ENCODE assay signal across 24 cellular contexts in genomic region chr6:127980996-127981395, GRCh38.
DNase-seq lines count a peak whose midpoint lies in the region; ATAC-seq lines count a peak whose summit lies in the region.
"Had no signal": no experiment of that assay in that cellular context is flagged by ENCODE, and none has a peak within 500 bp of the region (broad histone marks: within the 10 kb centered on the region; RNA-seq: fewer than 3 reads in every experiment).

No MANE protein-coding gene starts in this region.

- CTCF ChIA-PET in activated CD8-positive, alpha-beta memory T cell treated with anti-CD3 and anti-CD28 coated beads, Interleukin-2, amount 10 ng/mL, durations not matched to agents 7 days and 5 days (lab: Charles Lee) = interaction anchor here (0.6 to 1.3 kb wide), 3 partner anchors 62 to 99 kb away, joined by 3 read pairs; no protein-coding TSS in a partner anchor

- peaks cover 45% of the 10 kb centered on the region for H3K4me1 Mint-ChIP-seq in activated CD8-positive, alpha-beta memory T cell treated with anti-CD3 and anti-CD28 coated beads, Interleukin-2, amount 10 ng/mL, durations not matched to agents 7 days and 5 days
- H3K4me1 Mint-ChIP-seq in stimulated activated naive B cell treated with anti-CD40 and anti-IgM and Interleukin-4, amounts not matched to agents 10 μg/mL and 1 μg/mL and 100 μg/mL, for 72 hours = peaks cover 7 to 8% of the 10 kb centered on the region in 2 donors
- H3K4me1 Mint-ChIP-seq: neural progenitor cell had no signal

- no peaks in the 10 kb centered on the region for H3K27me3 Mint-ChIP-seq in activated CD8-positive, alpha-beta memory T cell treated with anti-CD3 and anti-CD28 coated beads, Interleukin-2, amount 10 ng/mL, durations not matched to agents 7 days and 5 days
- H3K27me3 Mint-ChIP-seq in stimulated activated naive B cell treated with anti-CD40 and anti-IgM and Interleukin-4, amounts not matched to agents 10 μg/mL and 1 μg/mL and 100 μg/mL, for 72 hours = no peaks in the 10 kb centered on the region
- H3K27me3 Mint-ChIP-seq: activated T-cell treated with anti-CD3 and anti-CD28 coated beads, Interleukin-2, amount 50 U/mL, for 24 hours; CD4-positive, alpha-beta T cell; stimulated activated memory B cell treated with anti-CD40 and anti-IgM and Interleukin-4, amounts not matched to agents 10 μg/mL and 1 μg/mL and 100 μg/mL, for 72 hours; T-helper 17 cell had no signal

- DNase-seq in activated CD8-positive, alpha-beta memory T cell treated with anti-CD3 and anti-CD28 coated beads, Interleukin-2, amount 10 ng/mL, durations not matched to agents 7 days and 5 days = no peak
- DNase-seq in activated CD8-positive, alpha-beta memory T cell treated with anti-CD3 and anti-CD28 coated beads, Interleukin-2, amount 50 U/mL, for 4 hours = no peak
- peak in 30 of 56 donors; percentile 0 to 74 (median 30) for DNase-seq in amygdala (lab: John Stamatoyannopoulos, UW)
- peak; percentile 62 for DNase-seq in inferior parietal cortex (ENCODE audit: extremely low spot score)
- DNase-seq in superior temporal gyrus (ENCODE audit: extremely low spot score) = peak; percentile 89
- no peak for DNase-seq in stimulated activated naive B cell treated with anti-CD40 and anti-IgM and Interleukin-4, amounts not matched to agents 10 μg/mL and 1 μg/mL and 100 μg/mL, for 72 hours
- DNase-seq in NCI-H1694 treated with DMSO at 0.1 percent for 48 hours (lab: John Stamatoyannopoulos, UW) = no peak
- DNase-seq: activated CD8-positive, alpha-beta memory T cell treated with anti-CD3 and anti-CD28 coated beads for 24 hours; activated T-cell treated with anti-CD3 and anti-CD28 coated beads, Interleukin-2, amount 50 U/mL, for 24 hours; CD4-positive, alpha-beta T cell; effector CD4-positive, alpha-beta T cell; heart right ventricle; NCI-H1092 treated with DMSO at 0.1 percent for 48 hours; NCI-H187 treated with DMSO at 0.1 percent for 48 hours; NCI-H748 treated with DMSO at 0.1 percent for 48 hours; RPMI8226; SK-N-SH; stimulated activated CD4-positive, alpha-beta T cell treated with anti-CD3 and anti-CD28 coated beads, Interleukin-4, amount 100 ng/mL, for 4 hours; T-helper 17 cell; thyroid gland had no signal

- H3K4me3 Mint-ChIP-seq in activated CD8-positive, alpha-beta memory T cell treated with anti-CD3 and anti-CD28 coated beads, Interleukin-2, amount 10 ng/mL, durations not matched to agents 7 days and 5 days = peak overlapping the region; percentile 69
- no peak overlapping the region for H3K4me3 Mint-ChIP-seq in stimulated activated naive B cell treated with anti-CD40 and anti-IgM and Interleukin-4, amounts not matched to agents 10 μg/mL and 1 μg/mL and 100 μg/mL, for 72 hours
- H3K4me3 Mint-ChIP-seq: CD4-positive, alpha-beta T cell; GM23338; neural progenitor cell; stimulated activated memory B cell treated with anti-CD40 and anti-IgM and Interleukin-4, amounts not matched to agents 10 μg/mL and 1 μg/mL and 100 μg/mL, for 72 hours; T-helper 17 cell had no signal

- H3K36me3 Mint-ChIP-seq in activated CD8-positive, alpha-beta memory T cell treated with anti-CD3 and anti-CD28 coated beads, Interleukin-2, amount 10 ng/mL, durations not matched to agents 7 days and 5 days = peaks cover 38% of the 10 kb centered on the region
- H3K36me3 Mint-ChIP-seq in stimulated activated naive B cell treated with anti-CD40 and anti-IgM and Interleukin-4, amounts not matched to agents 10 μg/mL and 1 μg/mL and 100 μg/mL, for 72 hours = peaks cover 10 to 26% of the 10 kb centered on the region in 2 donors
- H3K36me3 Mint-ChIP-seq: stimulated activated memory B cell treated with anti-CD40 and anti-IgM and Interleukin-4, amounts not matched to agents 10 μg/mL and 1 μg/mL and 100 μg/mL, for 72 hours had no signal

- ATAC-seq in activated CD8-positive, alpha-beta memory T cell treated with anti-CD3 and anti-CD28 coated beads, Interleukin-2, amount 10 ng/mL, durations not matched to agents 7 days and 5 days = no peak
- ATAC-seq in GM21529 (IDR thresholded peaks at IDR 0.05; ENCODE audit: unreplicated experiment) = no peak
- ATAC-seq in stimulated activated naive B cell treated with anti-CD40 and anti-IgM and Interleukin-4, amounts not matched to agents 10 μg/mL and 1 μg/mL and 100 μg/mL, for 72 hours (replicated peaks) = no peak
- ATAC-seq: GM23338; heart right ventricle; stimulated activated memory B cell treated with anti-CD40 and anti-IgM and Interleukin-4, amounts not matched to agents 10 μg/mL and 1 μg/mL and 100 μg/mL, for 72 hours; T-helper 17 cell had no signal

- no peaks in the 10 kb centered on the region for H3K9me3 Mint-ChIP-seq in activated CD8-positive, alpha-beta memory T cell treated with anti-CD3 and anti-CD28 coated beads, Interleukin-2, amount 10 ng/mL, durations not matched to agents 7 days and 5 days (ENCODE audit: low read depth)
- peaks cover 0 to 2% of the 10 kb centered on the region in 2 donors for H3K9me3 Mint-ChIP-seq in stimulated activated naive B cell treated with anti-CD40 and anti-IgM and Interleukin-4, amounts not matched to agents 10 μg/mL and 1 μg/mL and 100 μg/mL, for 72 hours
- H3K9me3 Mint-ChIP-seq: GM23338; neural progenitor cell; stimulated activated memory B cell treated with anti-CD40 and anti-IgM and Interleukin-4, amounts not matched to agents 10 μg/mL and 1 μg/mL and 100 μg/mL, for 72 hours had no signal

- H3K27ac Mint-ChIP-seq in activated CD8-positive, alpha-beta memory T cell treated with anti-CD3 and anti-CD28 coated beads, Interleukin-2, amount 10 ng/mL, durations not matched to agents 7 days and 5 days = peak overlapping the region; percentile 79
- H3K27ac Mint-ChIP-seq in stimulated activated naive B cell treated with anti-CD40 and anti-IgM and Interleukin-4, amounts not matched to agents 10 μg/mL and 1 μg/mL and 100 μg/mL, for 72 hours = no peak overlapping the region
- H3K27ac Mint-ChIP-seq: CD4-positive, alpha-beta T cell; GM23338; neural progenitor cell; stimulated activated memory B cell treated with anti-CD40 and anti-IgM and Interleukin-4, amounts not matched to agents 10 μg/mL and 1 μg/mL and 100 μg/mL, for 72 hours; T-helper 17 cell had no signal

Comparison
In these comparisons a context has a peak if more than half of its experiments do, and no peak if none do; other contexts are left out.
1. DNase-seq: peak in amygdala (30 of 56), inferior parietal cortex (single experiment) and superior temporal gyrus (single experiment); none in activated CD8-positive, alpha-beta memory T cell treated with anti-CD3 and anti-CD28 coated beads, Interleukin-2, amount 10 ng/mL, durations not matched to agents 7 days and 5 days (single experiment), activated CD8-positive, alpha-beta memory T cell treated with anti-CD3 and anti-CD28 coated beads, Interleukin-2, amount 50 U/mL, for 4 hours (single experiment), stimulated activated naive B cell treated with anti-CD40 and anti-IgM and Interleukin-4, amounts not matched to agents 10 μg/mL and 1 μg/mL and 100 μg/mL, for 72 hours (single experiment) and NCI-H1694 treated with DMSO at 0.1 percent for 48 hours (single experiment).